23 cellular contexts compared by ENCODE assay signal in the genomic region with DNA sequence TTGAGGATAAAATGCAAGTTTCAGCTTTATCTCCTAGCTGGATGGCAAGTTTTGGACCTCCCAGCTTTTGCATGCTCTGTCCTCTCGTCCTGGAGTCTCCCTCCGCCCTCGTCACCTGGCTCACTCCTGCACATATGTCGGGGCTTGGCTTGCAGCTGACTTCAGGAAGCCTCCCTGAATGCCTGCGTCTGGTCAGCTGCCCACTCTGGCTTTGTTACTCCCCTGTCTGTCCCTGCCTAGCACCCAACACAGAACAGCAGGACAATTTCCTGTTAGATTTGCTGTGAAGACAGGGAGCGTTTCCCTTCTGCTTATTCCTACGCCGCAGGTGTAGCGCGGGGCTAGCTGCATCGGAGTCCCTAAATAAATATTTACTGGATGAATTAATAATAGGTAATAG. TPM values are rescaled to one million over a fixed set of nuclear protein-coding genes. Genes with fewer than 3 reads are reported as not detected.
DNase-seq lines count a peak whose midpoint lies in the region; ATAC-seq and TF ChIP-seq lines count a peak whose summit lies in the region.
"Had no signal": no experiment of that assay in that cellular context is flagged by ENCODE, and none has a peak within 500 bp of the region (broad histone marks: within the 10 kb centered on the region; RNA-seq: fewer than 3 reads in every experiment).

No MANE protein-coding gene starts in this region.

- no peak overlapping the region for H3K23ac ChIP-seq in H9 (ENCODE audit: insufficient read length, low read depth, low read length)

- no peak overlapping the region for H2BK120ac ChIP-seq in H9 (ENCODE audit: low read depth, low read length, poor library complexity, severe bottlenecking)

- peaks cover 4% of the 10 kb centered on the region; the same call in 1 of the 2 replicates for H3K27me3 Mint-ChIP-seq in H9 (ENCODE audit: low read depth)

- no peaks in the 10 kb centered on the region for H3K79me2 ChIP-seq in H9 (ENCODE audit: insufficient read depth, low read length)

- H3K56ac ChIP-seq in H9 (ENCODE audit: insufficient read length, low read depth, low read length): no peak overlapping the region

- H3K9me3 ChIP-seq in H9 (ENCODE audit: control insufficient read depth, low read depth, low read length): no peaks in the 10 kb centered on the region
- H3K9me3 ChIP-seq in WERI-Rb-1 (ENCODE audit: severe bottlenecking): no peaks in the 10 kb centered on the region
- H3K9me3 ChIP-seq in right cardiac atrium (ENCODE audit: control insufficient read depth, low read length): no peaks in the 10 kb centered on the region
- H3K9me3 ChIP-seq in gastrocnemius medialis: no peaks in the 10 kb centered on the region
- H3K9me3 ChIP-seq in upper lobe of left lung: no peaks in the 10 kb centered on the region
- H3K9me3 ChIP-seq: HAP-1, neutrophil, spleen had no signal

- H3K4me1 ChIP-seq in H9 (ENCODE audit: insufficient read depth, low read length) (peaks cover 5% of the 10 kb centered on the region; the same call in 1 of the 2 replicates), right cardiac atrium (ENCODE audit: control insufficient read depth, insufficient read depth, low read length) (peaks cover 5% of the 10 kb centered on the region), gastrocnemius medialis (peaks cover 74 to 89% of the 10 kb centered on the region in 2 donors), foreskin keratinocyte (peaks cover 24% of the 10 kb centered on the region), upper lobe of left lung (peaks cover 0 to 9% (median 3%) of the 10 kb centered on the region in 4 donors)
- H3K4me1 ChIP-seq: HAP-1 had no signal

- no peak overlapping the region for H2AFZ ChIP-seq in H9 (ENCODE audit: low read length)

- H3K4me1 Mint-ChIP-seq in H9: peaks cover 13 to 19% of the 10 kb centered on the region in 2 experiments
- H3K4me1 Mint-ChIP-seq: activated naive CD8-positive, alpha-beta T cell treated with anti-CD3 and anti-CD28 coated beads, Interleukin-2, amount 10 ng/mL, durations not matched to agents 7 days and 5 days; T-helper 17 cell had no signal

- no peak for TF ChIP-seq EP300 in upper lobe of left lung (IDR thresholded peaks at IDR 0.05)

- H4K91ac ChIP-seq in H9 (ENCODE audit: insufficient read length, low read depth, low read length): no peak overlapping the region

- H4K8ac ChIP-seq in H9 (replicated peaks; ENCODE audit: insufficient read length, low read depth, low read length): no peak overlapping the region

- H2BK20ac ChIP-seq in H9 (ENCODE audit: low read depth, low read length, poor library complexity, severe bottlenecking): no peak overlapping the region

- no peaks in the 10 kb centered on the region for H3K36me3 ChIP-seq in WERI-Rb-1
- no peaks in the 10 kb centered on the region for H3K36me3 ChIP-seq in gastrocnemius medialis
- no peaks in the 10 kb centered on the region for H3K36me3 ChIP-seq in upper lobe of left lung
- H3K36me3 ChIP-seq: HAP-1, neutrophil, spleen had no signal

- H3K9me3 Mint-ChIP-seq in H9: no peaks in the 10 kb centered on the region
- H3K9me3 Mint-ChIP-seq: activated naive CD8-positive, alpha-beta T cell treated with anti-CD3 and anti-CD28 coated beads, Interleukin-2, amount 10 ng/mL, durations not matched to agents 7 days and 5 days had no signal

- no peak overlapping the region for H3K4ac ChIP-seq in H9 (ENCODE audit: low read depth, low read length)

- TF ChIP-seq CTCF in H9 (conservative IDR thresholded peaks at IDR 0.05) (no peak), WERI-Rb-1 (IDR thresholded peaks at IDR 0.05; ENCODE audit: low read depth, low read length) (no peak), gastrocnemius medialis (IDR thresholded peaks at IDR 0.05 in 4 of 5, conservative IDR thresholded peaks at IDR 0.05 in 1 of 5) (no peak), foreskin keratinocyte (conservative IDR thresholded peaks at IDR 0.05) (no peak), upper lobe of left lung (IDR thresholded peaks at IDR 0.05) (no peak)

- H4K20me1 ChIP-seq in H9 (ENCODE audit: control insufficient read depth, insufficient read depth, insufficient read length): no peaks in the 10 kb centered on the region

- no peak overlapping the region for H3K4me3 Mint-ChIP-seq in H9
- H3K4me3 Mint-ChIP-seq: activated naive CD8-positive, alpha-beta T cell treated with anti-CD3 and anti-CD28 coated beads, Interleukin-2, amount 10 ng/mL, durations not matched to agents 7 days and 5 days; T-helper 17 cell had no signal

- no peak overlapping the region for H3K9ac ChIP-seq in H9 (ENCODE audit: extremely low read depth, insufficient read length, low read length)
- H3K9ac ChIP-seq: KMS-11 had no signal

- TF ChIP-seq POLR2A in gastrocnemius medialis (IDR thresholded peaks at IDR 0.05) (peak in 1 of 2 donors; percentile 33), upper lobe of left lung (IDR thresholded peaks at IDR 0.05) (no peak)

- H2BK5ac ChIP-seq in H9 (ENCODE audit: insufficient read length, low read length): no peak overlapping the region

- intact Hi-C loops in right cardiac atrium (cut with DNase I): loop anchor here in 1 of 4 donors (5.0 kb wide), 1 partner anchor 44 kb away; no protein-coding TSS in a partner anchor
- intact Hi-C loops in gastrocnemius medialis (cut with DNase I; ENCODE audit: low total_unique reads): loop anchor here (5.0 kb wide), 1 partner anchor 1156 kb away; no protein-coding TSS in a partner anchor

- H2BK12ac ChIP-seq in H9 (ENCODE audit: insufficient read length, low read depth, low read length): no peak overlapping the region

- in situ Hi-C loops in gastrocnemius medialis (cut with MboI; ENCODE audit: low sequenced_read_pairs in 4 of 4): loop anchor here in 1 of 4 donors (25.0 kb wide), 1 partner anchor 1156 kb away; the partner anchor contains the start of gene SDC4

- ATAC-seq in right cardiac atrium (peak in 1 of 2 donors; percentile 29), gastrocnemius medialis (peak; percentile 17 to 38), foreskin keratinocyte (no peak), upper lobe of left lung (ENCODE audit: low FRiP score in 2 of 2) (no peak)
- ATAC-seq: left lobe of liver, T-helper 17 cell had no signal

- H3K27me3 ChIP-seq in H9 (ENCODE audit: insufficient read depth, low read length) (no peaks in the 10 kb centered on the region), WERI-Rb-1 (ENCODE audit: insufficient read depth, low read depth, severe bottlenecking) (no peaks in the 10 kb centered on the region), right cardiac atrium (ENCODE audit: control insufficient read depth, insufficient read depth) (no peaks in the 10 kb centered on the region), gastrocnemius medialis (no peaks in the 10 kb centered on the region), foreskin keratinocyte (no peaks in the 10 kb centered on the region), upper lobe of left lung (peaks cover 0 to 5% (median 1%) of the 10 kb centered on the region in 4 donors)

- no peak overlapping the region for H3K18ac ChIP-seq in H9 (ENCODE audit: insufficient read length, low read depth, low read length)

- no peak overlapping the region for H2BK15ac ChIP-seq in H9 (ENCODE audit: low read depth, low read length)

- no peak overlapping the region for H2AK5ac ChIP-seq in H9 (ENCODE audit: insufficient read length, low read length)

- no CpG with 5 or more reads among the region's 11 CpGs for WGBS in H9 (ENCODE audit: extremely low coverage, insufficient read length, low lambda C conversion rate)
- 41% methylated on average over 11 of the region's 11 CpGs for WGBS in right cardiac atrium
- WGBS in upper lobe of left lung, 2 donors: 47 to 60% methylated on average over 11 of the region's 11 CpGs

- DNase-seq in H9: no peak
- peak; percentile 47 for DNase-seq in WERI-Rb-1
- DNase-seq in right cardiac atrium: peak in 2 of 3 donors; percentile 41 to 56
- peak; percentile 60 to 88 for DNase-seq in gastrocnemius medialis
- DNase-seq in foreskin keratinocyte: no peak
- no peak for DNase-seq in upper lobe of left lung
- no peak for DNase-seq in activated gamma-delta T cell treated with Interleukin-2 at 50 U/mL for 16 hours
- DNase-seq in NCI-H526 treated with DMSO at 0.1 percent for 48 hours (lab: John Stamatoyannopoulos, UW): no peak
- DNase-seq: activated CD4-positive, CD25-positive, alpha-beta regulatory T cell treated with anti-CD3 and anti-CD28 coated beads, Interleukin-2, amount 50 U/mL, for 72 hours; activated CD8-positive, alpha-beta memory T cell treated with anti-CD3 and anti-CD28 coated beads, Interleukin-2, amount 50 U/mL, for 4 hours; activated naive CD8-positive, alpha-beta T cell treated with anti-CD3 and anti-CD28 coated beads, Interleukin-2, amount 10 ng/mL, durations not matched to agents 7 days and 5 days; AML-193; DMS53; erythroblast; hippocampal formation; NCI-H1694 treated with DMSO at 0.1 percent for 48 hours; RPMI8226; spleen; T-helper 17 cell had no signal

- H3K36me3 Mint-ChIP-seq in H9 (ENCODE audit: insufficient read depth in 1 of 3, low read depth in 3 of 3): no peaks in the 10 kb centered on the region
- H3K36me3 Mint-ChIP-seq: activated naive CD8-positive, alpha-beta T cell treated with anti-CD3 and anti-CD28 coated beads, Interleukin-2, amount 10 ng/mL, durations not matched to agents 7 days and 5 days had no signal

- H3K27ac ChIP-seq in H9 (ENCODE audit: insufficient read length, low read depth, low read length): no peak overlapping the region
- H3K27ac ChIP-seq in WERI-Rb-1: no peak overlapping the region
- peak overlapping the region; percentile 86 for H3K27ac ChIP-seq in right cardiac atrium (ENCODE audit: low read length)
- H3K27ac ChIP-seq in gastrocnemius medialis: peak overlapping the region; percentile 92 to 98 (median 96)
- H3K27ac ChIP-seq in foreskin keratinocyte: no peak overlapping the region
- H3K27ac ChIP-seq in upper lobe of left lung: no peak overlapping the region
- H3K27ac ChIP-seq: KMS-11, neutrophil, spleen had no signal

- no peak overlapping the region for H3K4me2 ChIP-seq in H9 (ENCODE audit: insufficient read depth, insufficient read length, low read length)
- H3K4me2 ChIP-seq: KMS-11 had no signal

- H3K79me1 ChIP-seq in H9 (ENCODE audit: insufficient read depth, low read depth, low read length, poor library complexity, severe bottlenecking): no peaks in the 10 kb centered on the region

- H4K5ac ChIP-seq in H9 (ENCODE audit: insufficient read length, low read depth, low read length): no peak overlapping the region

- H3K14ac ChIP-seq in H9 (ENCODE audit: insufficient read depth, low read length): no peak overlapping the region

- H3K23me2 ChIP-seq in H9 (ENCODE audit: insufficient read length, low read depth, low read length, poor library complexity, severe bottlenecking): peaks cover 1% of the 10 kb centered on the region

- H3K4me3 ChIP-seq in WERI-Rb-1 (ENCODE audit: low read depth, low read length): no peak overlapping the region
- peak overlapping the region; percentile 9 for H3K4me3 ChIP-seq in right cardiac atrium (ENCODE audit: low read length)
- H3K4me3 ChIP-seq in gastrocnemius medialis: peak overlapping the region; percentile 12 to 74 (median 26)
- no peak overlapping the region for H3K4me3 ChIP-seq in upper lobe of left lung
- H3K4me3 ChIP-seq: HAP-1, spleen had no signal

- H3T11ph ChIP-seq in H9 (ENCODE audit: low read length): no peak overlapping the region

- peak overlapping the region in 2 of 3 experiments; percentile 31 to 57; a peak in 1 of 7 replicates for H3K27ac Mint-ChIP-seq in H9
- H3K27ac Mint-ChIP-seq: activated naive CD8-positive, alpha-beta T cell treated with anti-CD3 and anti-CD28 coated beads, Interleukin-2, amount 10 ng/mL, durations not matched to agents 7 days and 5 days; T-helper 17 cell had no signal

RNA-seq across cellular contexts. Expression of gene JPH2, which starts 5.4 kb away (rescaled TPM):
- 0.31 and 0.35 TPM in 2 replicates for total RNA-seq in H9 (2021)
- 100 to 1,000 TPM in 3 of 4 donors, 10 to 100 TPM in 1; 99.0 to 117 (median 107) TPM for total RNA-seq in right cardiac atrium
- 78.2 TPM for polyA plus RNA-seq in right cardiac atrium
- 10 to 100 TPM; 18.3 to 86.6 (median 38.0) TPM for total RNA-seq in gastrocnemius medialis
- total RNA-seq in foreskin keratinocyte: 7.1 and 7.8 TPM in 2 replicates
- polyA plus RNA-seq in foreskin keratinocyte: 2.6 and 3.0 TPM in 2 replicates
- total RNA-seq in upper lobe of left lung: 1 to 10 TPM; 3.5 to 9.2 (median 5.0) TPM
- total RNA-seq: T-helper 17 cell had no signal

RNA-seq across cellular contexts. Expression of gene OSER1, which starts 29.0 kb away (rescaled TPM):
- total RNA-seq in H9 (2021) (35.7 and 36.1 TPM in 2 replicates), right cardiac atrium (10 to 100 TPM; 22.6 to 44.5 (median 36.1) TPM), gastrocnemius medialis (100 to 1,000 TPM in 1 of 4 donors, 10 to 100 TPM in 3; 73.0 to 114 (median 94.5) TPM), foreskin keratinocyte (29.9 and 32.9 TPM in 2 replicates), upper lobe of left lung (10 to 100 TPM; 18.8 to 38.3 (median 30.8) TPM)
- polyA plus RNA-seq in right cardiac atrium (27.4 TPM), foreskin keratinocyte (27.6 and 33.1 TPM in 2 replicates)

Comparison
In these comparisons a context has a peak if more than half of its experiments do, and no peak if none do; other contexts are left out.
1. DNase-seq: peak in WERI-Rb-1 (single experiment), right cardiac atrium (2 of 3) and gastrocnemius medialis (2 of 2); none in H9 (single experiment), foreskin keratinocyte (0 of 2), upper lobe of left lung (0 of 2), activated gamma-delta T cell treated with Interleukin-2 at 50 U/mL for 16 hours (single experiment) and NCI-H526 treated with DMSO at 0.1 percent for 48 hours (single experiment).
2. H3K27ac ChIP-seq: peak in right cardiac atrium (single experiment) and gastrocnemius medialis (4 of 4); none in H9 (single experiment), WERI-Rb-1 (single experiment), foreskin keratinocyte (single experiment) and upper lobe of left lung (0 of 4).
3. H3K4me3 ChIP-seq: peak in right cardiac atrium (single experiment) and gastrocnemius medialis (4 of 4); none in WERI-Rb-1 (single experiment) and upper lobe of left lung (0 of 4).
4. ATAC-seq: peak in gastrocnemius medialis (2 of 2); none in foreskin keratinocyte (single experiment) and upper lobe of left lung (0 of 2).